1 cellular context compared by ENCODE assay signal in the genomic region with DNA sequence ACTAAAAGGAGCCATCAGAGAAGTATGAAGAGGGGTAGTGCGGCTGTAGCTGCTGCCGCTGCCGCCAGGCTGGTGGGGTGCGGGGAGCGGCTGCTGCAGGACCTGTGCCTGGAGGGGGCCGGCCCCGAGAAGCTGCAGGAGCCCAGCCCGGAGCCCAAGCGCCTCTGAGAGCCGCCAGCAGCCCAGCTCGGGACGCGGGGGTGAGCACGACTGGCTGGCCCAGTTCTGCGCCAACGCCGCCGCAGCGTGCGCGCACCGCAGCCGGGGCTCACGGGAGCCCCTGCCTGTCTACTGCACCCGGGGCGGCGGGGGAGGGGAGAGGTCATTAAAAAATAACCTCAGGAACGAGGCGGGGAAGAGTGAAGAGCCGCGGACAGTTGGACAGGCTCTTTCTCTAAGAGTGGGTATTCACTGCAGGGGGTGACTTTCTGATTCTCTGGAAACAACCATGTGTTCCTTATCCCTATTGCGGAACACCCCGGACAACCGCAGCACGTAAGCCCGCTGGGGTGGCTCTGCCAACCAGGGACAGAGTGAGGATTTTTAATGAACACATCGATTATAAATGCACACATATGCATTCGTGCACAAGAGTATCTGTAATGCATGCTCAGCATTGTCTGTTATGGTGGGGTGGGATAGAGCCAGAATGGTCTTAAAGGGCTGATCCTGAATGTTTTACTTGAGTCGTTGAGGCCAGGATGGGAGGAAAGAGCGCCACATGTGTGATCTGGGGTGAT.
TF ChIP-seq lines count a peak whose summit lies in the region.

No MANE protein-coding gene starts in this region.

TF ChIP-seq in HepG2, 621 proteins besides CTCF, POLR2A, EP300 and RAD21 (continued from another document and continues in another):
- TF ChIP-seq ZNF646 (CRISPR knock-in tag; IDR thresholded peaks at IDR 0.05) (no peak), KMT2B (CRISPR knock-in tag; IDR thresholded peaks at IDR 0.05) (peak; percentile 77), ZNF616 (CRISPR knock-in tag; IDR thresholded peaks at IDR 0.05; ENCODE audit: low read depth) (no peak), PITX1 (CRISPR knock-in tag; IDR thresholded peaks at IDR 0.05) (peak; percentile 16; the same call in 1 of the 2 replicates), NFIB (CRISPR knock-in tag; IDR thresholded peaks at IDR 0.05; ENCODE audit: borderline replicate concordance) (no peak), ZBTB10 (CRISPR knock-in tag; IDR thresholded peaks at IDR 0.05; ENCODE audit: borderline replicate concordance) (0 out of 2 replicates have a peak, but pooled peaks have one; percentile 52), HCFC1 (IDR thresholded peaks at IDR 0.05; ENCODE audit: low read depth, low read length) (no peak), MYNN (CRISPR knock-in tag; IDR thresholded peaks at IDR 0.05; ENCODE audit: low read depth) (no peak), MTA1 (CRISPR knock-in tag; IDR thresholded peaks at IDR 0.05; ENCODE audit: borderline replicate concordance) (peak; percentile 76; the same call in 1 of the 2 replicates), ARNT (IDR thresholded peaks at IDR 0.05) (no peak), NFYB (CRISPR knock-in tag; IDR thresholded peaks at IDR 0.05) (0 out of 2 replicates have a peak, but pooled peaks have one; percentile 6), SMAD9 (CRISPR knock-in tag; IDR thresholded peaks at IDR 0.05) (no peak), IRF9 (CRISPR knock-in tag; IDR thresholded peaks at IDR 0.05; ENCODE audit: borderline replicate concordance) (0 out of 2 replicates have a peak, but pooled peaks have one; percentile 44), MTERF4 (CRISPR knock-in tag; IDR thresholded peaks at IDR 0.05) (peak; percentile 51; the same call in 1 of the 2 replicates), SMAD1 (CRISPR knock-in tag; IDR thresholded peaks at IDR 0.05; ENCODE audit: borderline replicate concordance, low read depth) (no peak), ESRRA (CRISPR knock-in tag; IDR thresholded peaks at IDR 0.05; ENCODE audit: low read depth) (no peak), ZNF296 (CRISPR knock-in tag; conservative IDR thresholded peaks at IDR 0.05) (no peak), SAFB2 (CRISPR knock-in tag; IDR thresholded peaks at IDR 0.05; ENCODE audit: borderline replicate concordance, low read depth) (no peak), CHCHD3 (CRISPR knock-in tag; IDR thresholded peaks at IDR 0.05) (no peak), E2F1 (CRISPR knock-in tag; IDR thresholded peaks at IDR 0.05) (0 out of 2 replicates have a peak, but pooled peaks have one; percentile 47), MED8 (CRISPR knock-in tag; IDR thresholded peaks at IDR 0.05; ENCODE audit: insufficient replicate concordance) (no peak), ZNF136 (CRISPR knock-in tag; IDR thresholded peaks at IDR 0.05; ENCODE audit: low read depth) (no peak), ZMYM4 (CRISPR knock-in tag; IDR thresholded peaks at IDR 0.05) (peak; percentile 49; the same call in 1 of the 2 replicates), TOPORS (CRISPR knock-in tag; IDR thresholded peaks at IDR 0.05) (peak; percentile 47; the same call in 1 of the 2 replicates), IRF1 (CRISPR knock-in tag; IDR thresholded peaks at IDR 0.05; ENCODE audit: low read depth) (no peak), ZNF788 (CRISPR knock-in tag; IDR thresholded peaks at IDR 0.05; ENCODE audit: borderline replicate concordance) (no peak), TCF7 (IDR thresholded peaks at IDR 0.05; ENCODE audit: low read depth) (no peak), MED13 (CRISPR knock-in tag; IDR thresholded peaks at IDR 0.05) (peak; percentile 43; the same call in 1 of the 2 replicates), MBNL3 (CRISPR knock-in tag; conservative IDR thresholded peaks at IDR 0.05) (no peak), DR1 (CRISPR knock-in tag; IDR thresholded peaks at IDR 0.05) (peak; percentile 43; the same call in 1 of the 2 replicates), GFI1 (CRISPR knock-in tag; IDR thresholded peaks at IDR 0.05; ENCODE audit: borderline replicate concordance) (peak; percentile 53), ZNF567 (CRISPR knock-in tag; IDR thresholded peaks at IDR 0.05; ENCODE audit: borderline replicate concordance) (no peak), ZNF749 (CRISPR knock-in tag; IDR thresholded peaks at IDR 0.05; ENCODE audit: borderline replicate concordance) (no peak)
- TF ChIP-seq, protein P1, sequence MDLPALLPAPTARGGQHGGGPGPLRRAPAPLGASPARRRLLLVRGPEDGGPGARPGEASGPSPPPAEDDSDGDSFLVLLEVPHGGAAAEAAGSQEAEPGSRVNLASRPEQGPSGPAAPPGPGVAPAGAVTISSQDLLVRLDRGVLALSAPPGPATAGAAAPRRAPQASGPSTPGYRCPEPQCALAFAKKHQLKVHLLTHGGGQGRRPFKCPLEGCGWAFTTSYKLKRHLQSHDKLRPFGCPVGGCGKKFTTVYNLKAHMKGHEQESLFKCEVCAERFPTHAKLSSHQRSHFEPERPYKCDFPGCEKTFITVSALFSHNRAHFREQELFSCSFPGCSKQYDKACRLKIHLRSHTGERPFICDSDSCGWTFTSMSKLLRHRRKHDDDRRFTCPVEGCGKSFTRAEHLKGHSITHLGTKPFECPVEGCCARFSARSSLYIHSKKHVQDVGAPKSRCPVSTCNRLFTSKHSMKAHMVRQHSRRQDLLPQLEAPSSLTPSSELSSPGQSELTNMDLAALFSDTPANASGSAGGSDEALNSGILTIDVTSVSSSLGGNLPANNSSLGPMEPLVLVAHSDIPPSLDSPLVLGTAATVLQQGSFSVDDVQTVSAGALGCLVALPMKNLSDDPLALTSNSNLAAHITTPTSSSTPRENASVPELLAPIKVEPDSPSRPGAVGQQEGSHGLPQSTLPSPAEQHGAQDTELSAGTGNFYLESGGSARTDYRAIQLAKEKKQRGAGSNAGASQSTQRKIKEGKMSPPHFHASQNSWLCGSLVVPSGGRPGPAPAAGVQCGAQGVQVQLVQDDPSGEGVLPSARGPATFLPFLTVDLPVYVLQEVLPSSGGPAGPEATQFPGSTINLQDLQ (CRISPR knock-in tag; IDR thresholded peaks at IDR 0.05), result no peak
- TF ChIP-seq, protein P2, sequence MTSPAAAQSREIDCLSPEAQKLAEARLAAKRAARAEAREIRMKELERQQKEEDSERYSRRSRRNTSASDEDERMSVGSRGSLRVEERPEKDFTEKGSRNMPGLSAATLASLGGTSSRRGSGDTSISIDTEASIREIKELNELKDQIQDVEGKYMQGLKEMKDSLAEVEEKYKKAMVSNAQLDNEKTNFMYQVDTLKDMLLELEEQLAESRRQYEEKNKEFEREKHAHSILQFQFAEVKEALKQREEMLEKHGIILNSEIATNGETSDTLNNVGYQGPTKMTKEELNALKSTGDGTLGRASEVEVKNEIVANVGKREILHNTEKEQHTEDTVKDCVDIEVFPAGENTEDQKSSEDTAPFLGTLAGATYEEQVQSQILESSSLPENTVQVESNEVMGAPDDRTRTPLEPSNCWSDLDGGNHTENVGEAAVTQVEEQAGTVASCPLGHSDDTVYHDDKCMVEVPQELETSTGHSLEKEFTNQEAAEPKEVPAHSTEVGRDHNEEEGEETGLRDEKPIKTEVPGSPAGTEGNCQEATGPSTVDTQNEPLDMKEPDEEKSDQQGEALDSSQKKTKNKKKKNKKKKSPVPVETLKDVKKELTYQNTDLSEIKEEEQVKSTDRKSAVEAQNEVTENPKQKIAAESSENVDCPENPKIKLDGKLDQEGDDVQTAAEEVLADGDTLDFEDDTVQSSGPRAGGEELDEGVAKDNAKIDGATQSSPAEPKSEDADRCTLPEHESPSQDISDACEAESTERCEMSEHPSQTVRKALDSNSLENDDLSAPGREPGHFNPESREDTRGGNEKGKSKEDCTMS (CRISPR knock-in tag; conservative IDR thresholded peaks at IDR 0.05), result no peak
- TF ChIP-seq, protein P3, sequence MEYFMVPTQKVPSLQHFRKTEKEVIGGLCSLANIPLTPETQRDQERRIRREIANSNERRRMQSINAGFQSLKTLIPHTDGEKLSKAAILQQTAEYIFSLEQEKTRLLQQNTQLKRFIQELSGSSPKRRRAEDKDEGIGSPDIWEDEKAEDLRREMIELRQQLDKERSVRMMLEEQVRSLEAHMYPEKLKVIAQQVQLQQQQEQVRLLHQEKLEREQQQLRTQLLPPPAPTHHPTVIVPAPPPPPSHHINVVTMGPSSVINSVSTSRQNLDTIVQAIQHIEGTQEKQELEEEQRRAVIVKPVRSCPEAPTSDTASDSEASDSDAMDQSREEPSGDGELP (IDR thresholded peaks at IDR 0.05; ENCODE audit: borderline replicate concordance, low read depth), result peak; percentile 56; the same call in 1 of the 2 replicates
